Comparison of ENCODE assay signal across 11 cellular contexts in genomic region chr22:39363751-39364484, GRCh38. TPM values are rescaled to one million over a fixed set of nuclear protein-coding genes. Genes with fewer than 3 reads are reported as not detected.
A peak's percentile ranks its signal among the peaks of the same experiment; 100 is the strongest.
DNase-seq lines count a peak whose midpoint lies in the region; ATAC-seq and TF ChIP-seq lines count a peak whose summit lies in the region.
"Had no signal": no experiment of that assay in that cellular context is flagged by ENCODE, and none has a peak within 500 bp of the region (broad histone marks: within the 10 kb centered on the region; RNA-seq: fewer than 3 reads in every experiment).

No MANE protein-coding gene starts in this region.

- H3K4me1 ChIP-seq in mesodermal cell (ENCODE audit: control insufficient read depth, insufficient read depth, low read length, poor library complexity, severe bottlenecking) = peaks cover 23% of the 10 kb centered on the region
- H3K4me1 ChIP-seq in tibial nerve = peaks cover 0 to 52% (median 17%) of the 10 kb centered on the region in 4 donors

- no peaks in the 10 kb centered on the region for H3K27me3 ChIP-seq in tibial nerve

- TF ChIP-seq EP300 in tibial nerve (IDR thresholded peaks at IDR 0.05) = no peak

- H3K4me3 ChIP-seq in mesodermal cell (ENCODE audit: extremely low read depth, insufficient read depth, low read length, poor library complexity, severe bottlenecking) (no peak overlapping the region), tibial nerve (no peak overlapping the region)
- H3K4me3 ChIP-seq: thoracic aorta had no signal

- TF ChIP-seq CTCF in tibial nerve (IDR thresholded peaks at IDR 0.05) = no peak

- intact Hi-C loops in posterior vena cava (cut with DNase I) = no loop called here

- peak; percentile 70 for DNase-seq in NCI-H82 (lab: John Stamatoyannopoulos, UW)
- no peak for DNase-seq in NCI-H82 treated with DMSO at 0.1 percent for 48 hours (lab: John Stamatoyannopoulos, UW; ENCODE audit: unreplicated experiment)
- no peak for DNase-seq in tibial nerve (ENCODE audit: low spot score in 2 of 2)
- DNase-seq in posterior vena cava (ENCODE audit: low spot score) = no peak
- DNase-seq in NCI-H774 (lab: John Stamatoyannopoulos, UW) = no peak
- DNase-seq: activated CD4-positive, CD25-positive, alpha-beta regulatory T cell treated with anti-CD3 and anti-CD28 coated beads, Interleukin-2, amount 50 U/mL, for 72 hours; NCI-H1048 had no signal

- H3K27ac ChIP-seq in angular gyrus (ENCODE audit: low read depth, low read length) = peak overlapping the region; percentile 95
- H3K27ac ChIP-seq in mesodermal cell (ENCODE audit: low read depth, low read length, severe bottlenecking) = peak overlapping the region; percentile 5
- H3K27ac ChIP-seq in tibial nerve = peak overlapping the region in 3 of 4 donors; percentile 64 to 82 (median 77)
- H3K27ac ChIP-seq: thoracic aorta had no signal

- ATAC-seq in GM21723 (IDR thresholded peaks at IDR 0.05; ENCODE audit: unreplicated experiment) = no peak

- TF ChIP-seq POLR2A in tibial nerve (IDR thresholded peaks at IDR 0.05) = no peak

- H3K9me3 ChIP-seq in mesodermal cell (ENCODE audit: control insufficient read depth, low read length) (no peaks in the 10 kb centered on the region), tibial nerve (no peaks in the 10 kb centered on the region)
- H3K9me3 ChIP-seq: thoracic aorta had no signal

- WGBS in mesodermal cell (ENCODE audit: insufficient coverage in 2 of 2), 2 experiments = 83 to 85% methylated on average over 13 to 19 of the region's 19 CpGs
- 34 to 47% methylated on average over 11 to 18 of the region's 19 CpGs for WGBS in tibial nerve, 2 donors

- no peaks in the 10 kb centered on the region for H3K36me3 ChIP-seq in mesodermal cell (ENCODE audit: control insufficient read depth, insufficient read depth, low read length)
- peaks cover 0 to 18% (median 0%) of the 10 kb centered on the region in 3 donors for H3K36me3 ChIP-seq in tibial nerve
- H3K36me3 ChIP-seq: thoracic aorta had no signal

RNA-seq across cellular contexts. Expression of gene SYNGR1, which starts 14.1 kb away (rescaled TPM):
- polyA plus RNA-seq in mesodermal cell (2013, experiment 1 of 2) = 37.9 TPM
- 29.3 TPM for polyA plus RNA-seq in mesodermal cell (2013, experiment 2 of 2)
- 10 to 100 TPM; 21.1 to 32.8 (median 25.5) TPM for total RNA-seq in tibial nerve
- 10 to 100 TPM; 12.8 to 15.2 TPM for total RNA-seq in posterior vena cava

RNA-seq across cellular contexts. Expression of gene TAB1, which starts 35.7 kb away (rescaled TPM):
- polyA plus RNA-seq in mesodermal cell (2013, experiment 1 of 2) = 21.4 TPM
- polyA plus RNA-seq in mesodermal cell (2013, experiment 2 of 2) = 17.9 TPM
- total RNA-seq in tibial nerve = 10 to 100 TPM; 29.7 to 33.7 (median 32.0) TPM
- 10 to 100 TPM; 20.0 to 20.7 TPM for total RNA-seq in posterior vena cava

RNA-seq across cellular contexts. Expression of gene RPL3, which starts 44.5 kb away (rescaled TPM):
- polyA plus RNA-seq in mesodermal cell (2013, experiment 1 of 2) = 2,523 TPM
- polyA plus RNA-seq in mesodermal cell (2013, experiment 2 of 2) = 2,399 TPM
- total RNA-seq in tibial nerve (1,000 to 10,000 TPM; 1,869 to 2,331 (median 1,970) TPM), posterior vena cava (1,000 to 10,000 TPM; 1,303 to 1,339 TPM)

Comparison
In these comparisons a context has a peak if more than half of its experiments do, and no peak if none do; other contexts are left out.
1. H3K27ac ChIP-seq: peak in every context shown above with its lines; median percentile 95 in angular gyrus; 77 in tibial nerve; 5 in mesodermal cell.